1 cellular context compared by ENCODE assay signal in the genomic region with DNA sequence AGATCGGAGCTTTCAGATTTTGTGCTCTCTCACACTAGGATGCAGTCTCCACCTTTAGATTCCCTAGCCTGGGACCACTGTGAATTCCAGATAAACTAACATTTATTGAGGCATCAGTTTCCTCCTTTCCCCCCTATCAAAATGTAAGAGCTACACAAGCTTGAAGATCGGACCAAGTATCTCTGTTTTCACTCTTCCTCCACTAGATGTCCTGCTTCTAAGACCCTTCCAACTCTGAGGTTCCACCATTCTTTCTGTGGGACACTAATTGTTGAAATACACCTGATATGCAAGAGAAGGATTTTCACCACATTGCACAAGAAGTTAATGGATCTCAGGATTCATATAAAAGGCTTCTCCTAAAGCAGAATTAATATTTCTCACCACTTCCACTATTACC.
TF ChIP-seq lines count a peak whose summit lies in the region.

No MANE protein-coding gene starts in this region.

TF ChIP-seq in HCT116, 20 proteins besides CTCF, POLR2A, EP300 and RAD21 (continued from another document):
- no peak for TF ChIP-seq EGR1 (IDR thresholded peaks at IDR 0.05; ENCODE audit: low read depth)
- no peak for TF ChIP-seq SIN3A (IDR thresholded peaks at IDR 0.05; ENCODE audit: low read depth)
- TF ChIP-seq, protein P1, sequence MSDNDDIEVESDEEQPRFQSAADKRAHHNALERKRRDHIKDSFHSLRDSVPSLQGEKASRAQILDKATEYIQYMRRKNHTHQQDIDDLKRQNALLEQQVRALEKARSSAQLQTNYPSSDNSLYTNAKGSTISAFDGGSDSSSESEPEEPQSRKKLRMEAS (IDR thresholded peaks at IDR 0.05) = no peak
- no peak for TF ChIP-seq POLR2AphosphoS5 (IDR thresholded peaks at IDR 0.05; ENCODE audit: low read depth, low read length)
- TF ChIP-seq FOSL1 (IDR thresholded peaks at IDR 0.05; ENCODE audit: low read depth) = no peak
- no peak for TF ChIP-seq ELF1 (IDR thresholded peaks at IDR 0.05; ENCODE audit: borderline replicate concordance, low read depth)
- no peak for TF ChIP-seq SRF (IDR thresholded peaks at IDR 0.05; ENCODE audit: low read depth)
- TF ChIP-seq, protein P2, sequence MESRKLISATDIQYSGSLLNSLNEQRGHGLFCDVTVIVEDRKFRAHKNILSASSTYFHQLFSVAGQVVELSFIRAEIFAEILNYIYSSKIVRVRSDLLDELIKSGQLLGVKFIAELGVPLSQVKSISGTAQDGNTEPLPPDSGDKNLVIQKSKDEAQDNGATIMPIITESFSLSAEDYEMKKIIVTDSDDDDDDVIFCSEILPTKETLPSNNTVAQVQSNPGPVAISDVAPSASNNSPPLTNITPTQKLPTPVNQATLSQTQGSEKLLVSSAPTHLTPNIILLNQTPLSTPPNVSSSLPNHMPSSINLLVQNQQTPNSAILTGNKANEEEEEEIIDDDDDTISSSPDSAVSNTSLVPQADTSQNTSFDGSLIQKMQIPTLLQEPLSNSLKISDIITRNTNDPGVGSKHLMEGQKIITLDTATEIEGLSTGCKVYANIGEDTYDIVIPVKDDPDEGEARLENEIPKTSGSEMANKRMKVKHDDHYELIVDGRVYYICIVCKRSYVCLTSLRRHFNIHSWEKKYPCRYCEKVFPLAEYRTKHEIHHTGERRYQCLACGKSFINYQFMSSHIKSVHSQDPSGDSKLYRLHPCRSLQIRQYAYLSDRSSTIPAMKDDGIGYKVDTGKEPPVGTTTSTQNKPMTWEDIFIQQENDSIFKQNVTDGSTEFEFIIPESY (IDR thresholded peaks at IDR 0.05; ENCODE audit: extremely low read depth, insufficient replicate concordance, low read length) = no peak
- no peak for TF ChIP-seq ZNF274 (IDR thresholded peaks at IDR 0.05; ENCODE audit: low read depth, low read length)
- no peak for TF ChIP-seq SP1 (IDR thresholded peaks at IDR 0.05; ENCODE audit: low read depth)
- no peak for TF ChIP-seq EZH2 (IDR thresholded peaks at IDR 0.05)
